In the genomic region with DNA sequence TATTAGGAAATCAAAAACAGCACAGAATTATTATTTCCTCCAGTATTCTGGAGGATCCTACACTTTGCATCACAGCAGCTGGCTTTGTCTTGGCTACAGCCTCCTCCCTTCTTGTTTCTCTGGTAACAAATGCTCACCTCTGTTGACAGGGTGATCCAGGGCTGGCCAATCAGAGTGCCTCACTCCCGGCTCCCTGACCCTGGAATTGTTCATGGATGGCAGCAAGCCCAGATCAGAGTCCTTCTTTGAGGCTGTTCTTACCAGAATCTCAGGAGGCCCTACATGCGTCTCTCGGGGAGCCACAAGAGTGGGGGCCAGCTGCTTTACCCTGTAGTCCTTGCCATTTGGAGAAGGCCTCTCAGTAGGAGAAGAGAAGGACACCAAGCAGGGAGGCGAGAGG, we compare ENCODE assay signal across 18 cellular contexts. TPM values are rescaled to one million over a fixed set of nuclear protein-coding genes. Genes with fewer than 3 reads are reported as not detected.
DNase-seq lines count a peak whose midpoint lies in the region; FAIRE-seq and TF ChIP-seq lines count a peak whose summit lies in the region.
"Had no signal": no experiment of that assay in that cellular context is flagged by ENCODE, and none has a peak within 500 bp of the region (broad histone marks: within the 10 kb centered on the region; RNA-seq: fewer than 3 reads in every experiment).

No MANE protein-coding gene starts in this region.

- no peak overlapping the region for H3K4me3 ChIP-seq in esophagus muscularis mucosa
- no peak overlapping the region for H3K4me3 ChIP-seq in small intestine (ENCODE audit: low read depth in 1 of 2, low read length in 2 of 2)
- H3K4me3 ChIP-seq: BLaER1 treated with 17β-estradiol and CSF1 and Interleukin-3, amounts not matched to agents 10 nM and 100 nM; left ventricle myocardium inferior; smooth muscle cell had no signal

- no peaks in the 10 kb centered on the region for H3K9me3 Mint-ChIP-seq in Calu3 (ENCODE audit: low read depth, unreplicated experiment)

- no peaks in the 10 kb centered on the region for H3K27me3 Mint-ChIP-seq in Calu3 (ENCODE audit: unreplicated experiment)
- H3K27me3 Mint-ChIP-seq: activated CD4-positive, alpha-beta memory T cell treated with anti-CD3 and anti-CD28 coated beads, Interleukin-2, amount 10 ng/mL, durations not matched to agents 7 days and 5 days had no signal

- no peak for TF ChIP-seq CTCF in esophagus muscularis mucosa (IDR thresholded peaks at IDR 0.05)
- no peak for TF ChIP-seq CTCF in Calu3 (IDR thresholded peaks at IDR 0.05; ENCODE audit: unreplicated experiment)

- no peaks in the 10 kb centered on the region for H3K4me1 Mint-ChIP-seq in Calu3 (ENCODE audit: low read depth, unreplicated experiment)
- H3K4me1 Mint-ChIP-seq: activated CD4-positive, alpha-beta memory T cell treated with anti-CD3 and anti-CD28 coated beads, Interleukin-2, amount 10 ng/mL, durations not matched to agents 7 days and 5 days had no signal

- no peaks in the 10 kb centered on the region for H3K4me1 ChIP-seq in esophagus muscularis mucosa
- H3K4me1 ChIP-seq in small intestine (ENCODE audit: control insufficient read depth in 2 of 2, insufficient read depth in 1 of 2, low read depth in 1 of 2, low read length in 1 of 2) = no peaks in the 10 kb centered on the region
- H3K4me1 ChIP-seq: BLaER1 treated with 17β-estradiol and CSF1 and Interleukin-3, amounts not matched to agents 10 nM and 100 nM; left ventricle myocardium inferior had no signal

- intact Hi-C loops in esophagus muscularis mucosa (cut with DNase I) = no loop called here
- intact Hi-C loops in Calu3 (cut with micrococcal nuclease; ENCODE audit: unreplicated experiment) = no loop called here

- no peak for FAIRE-seq in small intestine (lab: Jason Lieb, UNC)

- H3K27ac Mint-ChIP-seq in Calu3 (ENCODE audit: unreplicated experiment) = no peak overlapping the region
- H3K27ac Mint-ChIP-seq: activated CD4-positive, alpha-beta memory T cell treated with anti-CD3 and anti-CD28 coated beads, Interleukin-2, amount 10 ng/mL, durations not matched to agents 7 days and 5 days had no signal

- no peaks in the 10 kb centered on the region for H3K9me3 ChIP-seq in esophagus muscularis mucosa
- no peaks in the 10 kb centered on the region for H3K9me3 ChIP-seq in small intestine (ENCODE audit: control insufficient read depth, low read depth)
- H3K9me3 ChIP-seq: BLaER1 treated with 17β-estradiol and CSF1 and Interleukin-3, amounts not matched to agents 10 nM and 100 nM; left ventricle myocardium inferior had no signal

- no peak for TF ChIP-seq EP300 in esophagus muscularis mucosa (IDR thresholded peaks at IDR 0.05)

- H3K36me3 ChIP-seq in esophagus muscularis mucosa (no peaks in the 10 kb centered on the region), small intestine (ENCODE audit: control insufficient read depth in 2 of 2, insufficient read depth in 2 of 2, low read length in 2 of 2) (no peaks in the 10 kb centered on the region)
- H3K36me3 ChIP-seq: BLaER1 treated with 17β-estradiol and CSF1 and Interleukin-3, amounts not matched to agents 10 nM and 100 nM; left ventricle myocardium inferior had no signal

- no peaks in the 10 kb centered on the region for H3K36me3 Mint-ChIP-seq in Calu3 (ENCODE audit: insufficient read depth, unreplicated experiment)

- peak; percentile 41 for DNase-seq in DMS153 (lab: John Stamatoyannopoulos, UW)
- no peak for DNase-seq in DMS153 treated with DMSO at 0.1 percent for 48 hours (lab: John Stamatoyannopoulos, UW; ENCODE audit: unreplicated experiment)
- peak; percentile 89 for DNase-seq in NCI-H748 (lab: John Stamatoyannopoulos, UW; ENCODE audit: unreplicated experiment)
- peak; percentile 64 for DNase-seq in esophagus muscularis mucosa (ENCODE audit: extremely low spot score)
- DNase-seq in small intestine = peak; percentile 83
- no peak for DNase-seq in GM03348 (ENCODE audit: low spot score)
- DNase-seq in stimulated activated CD4-positive, alpha-beta T cell treated with anti-CD3 and anti-CD28 coated beads, Interleukin-4, amount 100 ng/mL, for 4 hours = no peak
- no peak for DNase-seq in Calu3
- DNase-seq: activated CD4-positive, alpha-beta memory T cell treated with anti-CD3 and anti-CD28 coated beads, Interleukin-2, amount 10 ng/mL, durations not matched to agents 7 days and 5 days; foreskin melanocyte; left ventricle myocardium inferior; NCI-H1048; posterior cingulate gyrus; trophoblast cell had no signal

- H3K27me3 ChIP-seq in esophagus muscularis mucosa = no peaks in the 10 kb centered on the region
- no peaks in the 10 kb centered on the region for H3K27me3 ChIP-seq in small intestine (ENCODE audit: control insufficient read depth in 2 of 2, insufficient read depth in 2 of 2, low read length in 2 of 2)
- H3K27me3 ChIP-seq: BLaER1 treated with 17β-estradiol and CSF1 and Interleukin-3, amounts not matched to agents 10 nM and 100 nM had no signal

- no peak overlapping the region for H3K4me3 Mint-ChIP-seq in Calu3 (ENCODE audit: low read depth, unreplicated experiment)
- H3K4me3 Mint-ChIP-seq: activated CD4-positive, alpha-beta memory T cell treated with anti-CD3 and anti-CD28 coated beads, Interleukin-2, amount 10 ng/mL, durations not matched to agents 7 days and 5 days had no signal

- CTCF ChIA-PET in Calu3 (lab: Charles Lee) = no interaction called here

- no peak for TF ChIP-seq POLR2A in esophagus muscularis mucosa (IDR thresholded peaks at IDR 0.05; ENCODE audit: low read depth)

- no peak overlapping the region for H3K27ac ChIP-seq in esophagus muscularis mucosa (replicated peaks in 1 of 4)
- H3K27ac ChIP-seq in small intestine (ENCODE audit: low read depth in 1 of 2, low read length in 1 of 2) = no peak overlapping the region
- H3K27ac ChIP-seq: 22Rv1; BLaER1 treated with 17β-estradiol and CSF1 and Interleukin-3, amounts not matched to agents 10 nM and 100 nM; left ventricle myocardium inferior had no signal

- no TSS peak for BruUV-seq in Calu3 (replicated peaks; lab: Mats Ljungman, UMichigan)

- 52% methylated on average over 2 of the region's 4 CpGs for WGBS in esophagus muscularis mucosa
- whole genome bisulfite sequencing in small intestine, 3 donors = 30 to 51% (median 40%) methylated on average over 4 of the region's 4 CpGs

RNA-seq across cellular contexts. Expression of gene IGSF5, which starts 48.4 kb away (rescaled TPM):
- not detected for total RNA-seq in esophagus muscularis mucosa
- under 1 TPM in 2 of 3 donors, not detected in 1; 0.12 to 0.45 TPM for polyA plus RNA-seq in small intestine
- 0.33 and 0.54 TPM in 2 replicates for total RNA-seq in Calu3 (2022)
- total RNA-seq: activated CD4-positive, alpha-beta memory T cell treated with anti-CD3 and anti-CD28 coated beads, Interleukin-2, amount 10 ng/mL, durations not matched to agents 7 days and 5 days; RPMI7951 had no signal

Comparison
In these comparisons a context has a peak if more than half of its experiments do, and no peak if none do; other contexts are left out.
1. DNase-seq: peak in DMS153 (single experiment), NCI-H748 (single experiment), esophagus muscularis mucosa (single experiment) and small intestine (single experiment); none in DMS153 treated with DMSO at 0.1 percent for 48 hours (single experiment), GM03348 (single experiment), stimulated activated CD4-positive, alpha-beta T cell treated with anti-CD3 and anti-CD28 coated beads, Interleukin-4, amount 100 ng/mL, for 4 hours (0 of 2) and Calu3 (single experiment).